In genomic region chr7:32957326-32958045, GRCh38 we compare ENCODE assay signal across 8 cellular contexts. TPM values are rescaled to one million over a fixed set of nuclear protein-coding genes. Genes with fewer than 3 reads are reported as not detected.
DNase-seq lines count a peak whose midpoint lies in the region; ATAC-seq, FAIRE-seq and TF ChIP-seq lines count a peak whose summit lies in the region.

A gene with protein sequence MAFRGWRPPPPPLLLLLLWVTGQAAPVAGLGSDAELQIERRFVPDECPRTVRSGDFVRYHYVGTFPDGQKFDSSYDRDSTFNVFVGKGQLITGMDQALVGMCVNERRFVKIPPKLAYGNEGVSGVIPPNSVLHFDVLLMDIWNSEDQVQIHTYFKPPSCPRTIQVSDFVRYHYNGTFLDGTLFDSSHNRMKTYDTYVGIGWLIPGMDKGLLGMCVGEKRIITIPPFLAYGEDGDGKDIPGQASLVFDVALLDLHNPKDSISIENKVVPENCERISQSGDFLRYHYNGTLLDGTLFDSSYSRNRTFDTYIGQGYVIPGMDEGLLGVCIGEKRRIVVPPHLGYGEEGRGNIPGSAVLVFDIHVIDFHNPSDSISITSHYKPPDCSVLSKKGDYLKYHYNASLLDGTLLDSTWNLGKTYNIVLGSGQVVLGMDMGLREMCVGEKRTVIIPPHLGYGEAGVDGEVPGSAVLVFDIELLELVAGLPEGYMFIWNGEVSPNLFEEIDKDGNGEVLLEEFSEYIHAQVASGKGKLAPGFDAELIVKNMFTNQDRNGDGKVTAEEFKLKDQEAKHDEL (plus strand): TSS chr7:32957440. CDS start chr7:32957574, 134 bp downstream.

- peaks cover 16% of the 10 kb centered on the region for H3K79me2 ChIP-seq in fibroblast of lung (ENCODE audit: control insufficient read depth, insufficient read depth, low read length)

- no peak within 1 kb of the TSS for H3K27ac Mint-ChIP-seq in activated CD8-positive, alpha-beta T cell treated with anti-CD3 and anti-CD28 coated beads for 36 hours

- H3K4me1 ChIP-seq in fibroblast of lung (ENCODE audit: control insufficient read depth, extremely low read depth, insufficient read depth, low read length) (no peaks in the 10 kb centered on the region), mucosa of rectum (ENCODE audit: control insufficient read depth in 2 of 2, insufficient read depth in 2 of 2, low read length in 2 of 2) (peaks cover 6 to 12% of the 10 kb centered on the region in 2 donors), upper lobe of left lung (peaks cover 6 to 23% (median 9%) of the 10 kb centered on the region in 4 donors)

- H3K36me3 Mint-ChIP-seq in activated CD8-positive, alpha-beta T cell treated with anti-CD3 and anti-CD28 coated beads for 36 hours (ENCODE audit: low read depth): no peaks in the 10 kb centered on the region

- peak within 1 kb of the TSS; percentile 95 for H3K4me2 ChIP-seq in fibroblast of lung (ENCODE audit: extremely low read depth, insufficient read depth, low read length)

- H3K4me1 Mint-ChIP-seq in activated CD8-positive, alpha-beta T cell treated with anti-CD3 and anti-CD28 coated beads for 36 hours (ENCODE audit: low read depth): peaks cover 6% of the 10 kb centered on the region

- CTCF ChIA-PET in activated CD8-positive, alpha-beta T cell treated with anti-CD3 and anti-CD28 coated beads for 36 hours (lab: Charles Lee): interaction anchor here (0.7 to 3.0 kb wide), 3 partner anchors 13 to 151 kb away, joined by 3 to 6 read pairs (median 3); no protein-coding TSS in a partner anchor

- H3K36me3 ChIP-seq in fibroblast of lung (ENCODE audit: control insufficient read depth, insufficient read depth, low read length): no peaks in the 10 kb centered on the region
- H3K36me3 ChIP-seq in mucosa of rectum (ENCODE audit: control insufficient read depth in 2 of 2, insufficient read depth in 2 of 2, low read length in 2 of 2): no peaks in the 10 kb centered on the region
- no peaks in the 10 kb centered on the region for H3K36me3 ChIP-seq in upper lobe of left lung

- peaks cover 31% of the 10 kb centered on the region for H3K27me3 Mint-ChIP-seq in activated CD8-positive, alpha-beta T cell treated with anti-CD3 and anti-CD28 coated beads for 36 hours

- peak; percentile 85 for ATAC-seq in HG02885 (IDR thresholded peaks at IDR 0.05; ENCODE audit: poor library complexity, unreplicated experiment)
- ATAC-seq in activated CD8-positive, alpha-beta T cell treated with anti-CD3 and anti-CD28 coated beads for 36 hours: peak; percentile 61
- peak; percentile 96 to 97 for ATAC-seq in upper lobe of left lung (ENCODE audit: low FRiP score in 2 of 2)

- 2% methylated on average over 10 to 31 of the region's 91 CpGs for WGBS in upper lobe of left lung, 2 donors

- no peaks in the 10 kb centered on the region for H4K20me1 ChIP-seq in fibroblast of lung (ENCODE audit: control insufficient read depth, extremely low read depth, insufficient read depth, low read length)

- intact Hi-C loops in activated CD8-positive, alpha-beta T cell treated with anti-CD3 and anti-CD28 coated beads for 36 hours (cut with micrococcal nuclease): no loop called here

- TF ChIP-seq CTCF in C4-2B (conservative IDR thresholded peaks at IDR 0.05) (no peak), fibroblast of lung (conservative IDR thresholded peaks at IDR 0.05 in 1 of 2, IDR thresholded peaks at IDR 0.05 in 1 of 2; ENCODE audit: low read depth in 1 of 2, low read length in 2 of 2) (no peak), upper lobe of left lung (IDR thresholded peaks at IDR 0.05) (peak in 2 of 6 experiments; percentile 15 to 28)
- no peak for TF ChIP-seq CTCF in activated CD8-positive, alpha-beta T cell treated with anti-CD3 and anti-CD28 coated beads for 36 hours (IDR thresholded peaks at IDR 0.05)

- H3K9me3 ChIP-seq in fibroblast of lung (ENCODE audit: control insufficient read depth, insufficient read depth, low read depth, low read length): no peaks in the 10 kb centered on the region
- no peaks in the 10 kb centered on the region for H3K9me3 ChIP-seq in mucosa of rectum (ENCODE audit: control insufficient read depth in 2 of 2, low read length in 2 of 2)
- no peaks in the 10 kb centered on the region for H3K9me3 ChIP-seq in upper lobe of left lung

- POLR2A ChIA-PET in activated CD8-positive, alpha-beta T cell treated with anti-CD3 and anti-CD28 coated beads for 36 hours (lab: Charles Lee): no interaction called here

- peak in 3 of 4 donors; percentile 78 to 89 (median 83) for TF ChIP-seq POLR2A in upper lobe of left lung (IDR thresholded peaks at IDR 0.05)

- peak within 1 kb of the TSS; percentile 90 for H3K9ac ChIP-seq in fibroblast of lung (ENCODE audit: insufficient read depth, low read length)
- H3K9ac ChIP-seq in mucosa of rectum (ENCODE audit: low read depth in 1 of 2, low read length in 2 of 2): peak within 1 kb of the TSS; percentile 86 to 95

- no peak for FAIRE-seq in GM18507 (lab: Jason Lieb, UNC)

- TF ChIP-seq EP300 in upper lobe of left lung (IDR thresholded peaks at IDR 0.05): no peak

- peak within 1 kb of the TSS; percentile 61 for H3K4me3 Mint-ChIP-seq in activated CD8-positive, alpha-beta T cell treated with anti-CD3 and anti-CD28 coated beads for 36 hours

- DNase-seq in GM18507 (ENCODE audit: extremely low spot score, insufficient read length, low read depth) (peak; percentile 26), NCI-H2107 (lab: John Stamatoyannopoulos, UW) (peak; percentile 45), fibroblast of lung (ENCODE audit: low read depth in 2 of 2) (peak; percentile 86 to 88), upper lobe of left lung (peak; percentile 95 to 97)
- peak; percentile 19 for DNase-seq in activated CD8-positive, alpha-beta T cell treated with anti-CD3 and anti-CD28 coated beads for 36 hours

- H3K27ac ChIP-seq in C4-2B (peak within 1 kb of the TSS; percentile 78), fibroblast of lung (ENCODE audit: insufficient read depth, low read length) (peak within 1 kb of the TSS; percentile 92), mucosa of rectum (ENCODE audit: low read depth in 2 of 2, low read length in 2 of 2) (peak within 1 kb of the TSS; percentile 95), upper lobe of left lung (peak within 1 kb of the TSS; percentile 86 to 92 (median 90))

- H3K27me3 ChIP-seq in fibroblast of lung (ENCODE audit: control insufficient read depth, insufficient read depth, low read length) (no peaks in the 10 kb centered on the region), mucosa of rectum (ENCODE audit: control insufficient read depth in 2 of 2, insufficient read depth in 2 of 2, low read length in 2 of 2) (no peaks in the 10 kb centered on the region), upper lobe of left lung (no peaks in the 10 kb centered on the region)

- no peaks in the 10 kb centered on the region for H3K9me3 Mint-ChIP-seq in activated CD8-positive, alpha-beta T cell treated with anti-CD3 and anti-CD28 coated beads for 36 hours

- peak within 1 kb of the TSS; percentile 95 for H2AFZ ChIP-seq in fibroblast of lung (ENCODE audit: low read length)

- peak within 1 kb of the TSS; percentile 75 to 91 (median 82) for H3K4me3 ChIP-seq in fibroblast of lung (replicated peaks in 1 of 4; ENCODE audit: control extremely low read depth in 1 of 4, insufficient read depth in 1 of 4, low read depth in 3 of 4, low read length in 4 of 4)
- H3K4me3 ChIP-seq in mucosa of rectum (ENCODE audit: low read length in 2 of 2): peak within 1 kb of the TSS; percentile 85 to 95
- H3K4me3 ChIP-seq in upper lobe of left lung: peak within 1 kb of the TSS; percentile 39 to 95 (median 88)

RNA-seq across cellular contexts. Expression of the gene that starts here (rescaled TPM):
- under 1 TPM in 1 of 2 experiments, not detected in 1; 0.47 TPM for total RNA-seq in activated CD8-positive, alpha-beta T cell treated with anti-CD3 and anti-CD28 coated beads for 36 hours
- 242 and 274 TPM in 2 replicates for total RNA-seq in fibroblast of lung
- polyA plus RNA-seq in fibroblast of lung: 207 and 230 TPM in 2 replicates
- polyA plus RNA-seq in fibroblast of lung (2012): 154 and 183 TPM in 2 replicates
- 57.3 and 81.3 TPM in 2 replicates for polyA minus RNA-seq in fibroblast of lung (ENCODE audit: low replicate concordance)
- 100 to 1,000 TPM; 117 to 262 (median 136) TPM for total RNA-seq in upper lobe of left lung

Comparison
In these comparisons a context has a peak if more than half of its experiments do, and no peak if none do; other contexts are left out.
1. Peak in every context shown above with its lines: DNase-seq, ATAC-seq, H3K4me3 ChIP-seq and H3K27ac ChIP-seq.
2. RNA of the gene that starts here (total RNA-seq): 242 to 274 TPM in fibroblast of lung and 117 to 262 TPM in upper lobe of left lung; 0.47 TPM in activated CD8-positive, alpha-beta T cell treated with anti-CD3 and anti-CD28 coated beads for 36 hours; every median in the first group is over 10 times any median in the second.
3. Peak in DNase-seq and ATAC-seq in activated CD8-positive, alpha-beta T cell treated with anti-CD3 and anti-CD28 coated beads for 36 hours; RNA of the gene not detected or under 1 TPM.
4. DNase-seq: peak in every context shown above with its lines; median percentile 96 in upper lobe of left lung; 87 in fibroblast of lung; 45 in NCI-H2107; 26 in GM18507; 19 in activated CD8-positive, alpha-beta T cell treated with anti-CD3 and anti-CD28 coated beads for 36 hours.